Comparison of ENCODE assay signal across 13 cellular contexts in genomic region chr14:73467377-73467776, GRCh38. TPM values are rescaled to one million over a fixed set of nuclear protein-coding genes. Genes with fewer than 3 reads are reported as not detected.
DNase-seq lines count a peak whose midpoint lies in the region; ATAC-seq and TF ChIP-seq lines count a peak whose summit lies in the region.
"Had no signal": no experiment of that assay in that cellular context is flagged by ENCODE, and none has a peak within 500 bp of the region (broad histone marks: within the 10 kb centered on the region; RNA-seq: fewer than 3 reads in every experiment).

No MANE protein-coding gene starts in this region.

- no peak overlapping the region for H3K4me2 ChIP-seq in OCI-LY7 (ENCODE audit: low read length)
- H3K4me2 ChIP-seq in trophoblast cell (ENCODE audit: low read length), result no peak overlapping the region

- no peak overlapping the region for H3K14ac ChIP-seq in trophoblast cell (ENCODE audit: low read length)

- H3K4me1 ChIP-seq in ACC112 (ENCODE audit: control insufficient read depth, insufficient read depth, low read length, unreplicated experiment) (peaks cover 52% of the 10 kb centered on the region), OCI-LY7 (ENCODE audit: insufficient read depth, low read length, poor library complexity, severe bottlenecking) (peaks cover 31% of the 10 kb centered on the region), trophoblast cell (ENCODE audit: control insufficient read depth in 1 of 2, insufficient read depth in 2 of 2, low read length in 2 of 2) (peaks cover 2 to 3% of the 10 kb centered on the region in 2 experiments)

- H3K27me3 ChIP-seq in ACC112 (ENCODE audit: insufficient read depth, low read length) (no peaks in the 10 kb centered on the region), trophoblast cell (ENCODE audit: insufficient read depth, low read length) (no peaks in the 10 kb centered on the region)
- H3K27me3 ChIP-seq: esophagus squamous epithelium, SJCRH30 had no signal

- no peak overlapping the region for H2BK5ac ChIP-seq in trophoblast cell (ENCODE audit: low read depth, low read length, poor library complexity)

- no peaks in the 10 kb centered on the region for H3K36me3 ChIP-seq in ACC112 (ENCODE audit: insufficient read depth, low read length)
- H3K36me3 ChIP-seq in OCI-LY7 (ENCODE audit: insufficient read depth, low read length), result no peaks in the 10 kb centered on the region
- no peaks in the 10 kb centered on the region for H3K36me3 ChIP-seq in trophoblast cell (ENCODE audit: control insufficient read depth in 1 of 2, insufficient read depth in 2 of 2, low read length in 2 of 2)
- H3K36me3 ChIP-seq: esophagus squamous epithelium, SJCRH30 had no signal

- POLR2A ChIA-PET in OCI-LY7 (lab: Charles Lee), result interaction anchor here (0.7 to 1.2 kb wide), 3 partner anchors 9 to 312 kb away, joined by 5 to 15 read pairs (median 7); partner anchors contain the start of gene NUMB

- H3K4me3 ChIP-seq in ACC112 (ENCODE audit: low read depth, low read length) (no peak overlapping the region), OCI-LY7 (ENCODE audit: low read depth, low read length, poor library complexity, severe bottlenecking) (no peak overlapping the region), trophoblast cell (ENCODE audit: low read depth, low read length) (no peak overlapping the region)
- H3K4me3 ChIP-seq: esophagus squamous epithelium, SJCRH30 had no signal

- H3K18ac ChIP-seq in trophoblast cell (ENCODE audit: low read length), result no peak overlapping the region

- no peak overlapping the region for H2BK120ac ChIP-seq in trophoblast cell (ENCODE audit: insufficient read depth, low read length, poor library complexity)

- H3K9me3 ChIP-seq in OCI-LY7 (ENCODE audit: low read length), result no peaks in the 10 kb centered on the region
- H3K9me3 ChIP-seq in trophoblast cell (ENCODE audit: insufficient read depth, low read depth, low read length), result no peaks in the 10 kb centered on the region
- H3K9me3 ChIP-seq: esophagus squamous epithelium, SJCRH30 had no signal

- intact Hi-C loops in OCI-LY7 (cut with micrococcal nuclease; ENCODE audit: unreplicated experiment), result no loop called here

- no peak overlapping the region for H3K23ac ChIP-seq in trophoblast cell (ENCODE audit: low read length)

- H3K27ac ChIP-seq in ACC112 (ENCODE audit: low read depth, low read length), result peak overlapping the region; percentile 57
- H3K27ac ChIP-seq in OCI-LY7 (ENCODE audit: low read depth, low read length, poor library complexity, severe bottlenecking), result no peak overlapping the region
- H3K27ac ChIP-seq in trophoblast cell (ENCODE audit: low read depth, low read length), result no peak overlapping the region
- H3K27ac ChIP-seq: SJCRH30 had no signal

- no peaks in the 10 kb centered on the region for H3K79me1 ChIP-seq in trophoblast cell (ENCODE audit: low read length)

- no peak overlapping the region for H3K9ac ChIP-seq in trophoblast cell (ENCODE audit: low read length)

- WGBS in trophoblast cell (ENCODE audit: extremely low coverage, insufficient coverage, insufficient read length), result no CpG with 5 or more reads among the region's 5 CpGs

- no TSS peak for BruUV-seq in OCI-LY7 (replicated peaks; lab: Mats Ljungman, UMichigan)

- DNase-seq in OCI-LY7 (ENCODE audit: low spot score) (no peak), trophoblast cell (peak; percentile 55 to 65), SW480 (ENCODE audit: low spot score) (no peak), NCI-H1694 (lab: John Stamatoyannopoulos, UW) (no peak)
- peak; percentile 61 for DNase-seq in activated T-helper 9 cell treated with anti-CD3 and anti-CD28 coated beads, Interleukin-2, amount 50 U/mL, for 16 hours (ENCODE audit: low read depth)
- DNase-seq: esophagus squamous epithelium, left cardiac atrium, NCI-H187, SJCRH30 had no signal

- H3K4ac ChIP-seq in trophoblast cell (ENCODE audit: low read depth, low read length), result no peak overlapping the region

- CTCF ChIA-PET in OCI-LY7 (lab: Charles Lee; ENCODE audit: unreplicated experiment), result interaction anchor here (1.4 to 1.8 kb wide), 2 partner anchors 9 to 172 kb away, joined by 4 to 9 read pairs; partner anchors contain the start of gene NUMB

- H3K9me2 ChIP-seq in OCI-LY7 (ENCODE audit: insufficient read depth, low read length), result no peaks in the 10 kb centered on the region

- TF ChIP-seq POLR2A in GM18505 (IDR thresholded peaks at IDR 0.05; ENCODE audit: borderline replicate concordance, extremely low read depth, insufficient read depth, insufficient read length), result no peak

- TF ChIP-seq CTCF in OCI-LY7 (conservative IDR thresholded peaks at IDR 0.05; ENCODE audit: low read length), result no peak

- ATAC-seq in GM18505 (IDR thresholded peaks at IDR 0.05; ENCODE audit: unreplicated experiment) (no peak), HG03432 (IDR thresholded peaks at IDR 0.05; ENCODE audit: unreplicated experiment) (no peak)
- ATAC-seq: left cardiac atrium, sciatic nerve had no signal

- no peak overlapping the region for H4K91ac ChIP-seq in trophoblast cell (ENCODE audit: low read depth, low read length)

- peaks cover 1% of the 10 kb centered on the region for H3K79me2 ChIP-seq in ACC112 (ENCODE audit: control insufficient read depth, insufficient read depth, low read length, unreplicated experiment)
- no peaks in the 10 kb centered on the region for H3K79me2 ChIP-seq in OCI-LY7 (ENCODE audit: insufficient read depth, low read depth, low read length)
- no peaks in the 10 kb centered on the region for H3K79me2 ChIP-seq in trophoblast cell (ENCODE audit: control insufficient read depth, insufficient read depth, low read length, poor library complexity)

- H4K12ac ChIP-seq in trophoblast cell (ENCODE audit: low read depth, low read length), result no peak overlapping the region

- no peak overlapping the region for H2BK12ac ChIP-seq in trophoblast cell (ENCODE audit: low read length)

- no peak overlapping the region for H2AFZ ChIP-seq in ACC112 (ENCODE audit: low read length, unreplicated experiment)
- peak overlapping the region; percentile 18; the same call in 1 of the 2 replicates for H2AFZ ChIP-seq in OCI-LY7 (ENCODE audit: low read length)
- H2AFZ ChIP-seq in trophoblast cell (ENCODE audit: insufficient read depth, low read length, poor library complexity), result no peak overlapping the region

- no peak overlapping the region for H2AK5ac ChIP-seq in trophoblast cell (ENCODE audit: low read length)

- no peaks in the 10 kb centered on the region for H4K20me1 ChIP-seq in OCI-LY7 (ENCODE audit: insufficient read depth, low read length)

- H4K8ac ChIP-seq in trophoblast cell (ENCODE audit: low read depth, low read length), result no peak overlapping the region

RNA-seq across cellular contexts. Expression of gene NUMB, which starts 9.0 kb away (rescaled TPM):
- 17.1 and 18.6 TPM in 2 replicates for total RNA-seq in OCI-LY7 (2014; rRNA removed; shearing (Covaris generic))
- 81.1 and 87.8 TPM in 2 replicates for total RNA-seq in OCI-LY7 (2022)
- 86.2 and 87.0 TPM in 2 replicates for polyA plus RNA-seq in trophoblast cell (2013)

RNA-seq across cellular contexts. Expression of gene RIOX1, which starts 23.4 kb away (rescaled TPM):
- total RNA-seq in OCI-LY7 (2014; rRNA removed; shearing (Covaris generic)), result 33.5 and 36.4 TPM in 2 replicates
- total RNA-seq in OCI-LY7 (2022), result 21.0 and 21.7 TPM in 2 replicates
- polyA plus RNA-seq in trophoblast cell (2013), result 5.4 and 5.6 TPM in 2 replicates

Comparison
In these comparisons a context has a peak if more than half of its experiments do, and no peak if none do; other contexts are left out.
1. DNase-seq: peak in activated T-helper 9 cell treated with anti-CD3 and anti-CD28 coated beads, Interleukin-2, amount 50 U/mL, for 16 hours (single experiment) and trophoblast cell (2 of 2); none in OCI-LY7 (single experiment), SW480 (single experiment) and NCI-H1694 (single experiment).